In the genomic region with DNA sequence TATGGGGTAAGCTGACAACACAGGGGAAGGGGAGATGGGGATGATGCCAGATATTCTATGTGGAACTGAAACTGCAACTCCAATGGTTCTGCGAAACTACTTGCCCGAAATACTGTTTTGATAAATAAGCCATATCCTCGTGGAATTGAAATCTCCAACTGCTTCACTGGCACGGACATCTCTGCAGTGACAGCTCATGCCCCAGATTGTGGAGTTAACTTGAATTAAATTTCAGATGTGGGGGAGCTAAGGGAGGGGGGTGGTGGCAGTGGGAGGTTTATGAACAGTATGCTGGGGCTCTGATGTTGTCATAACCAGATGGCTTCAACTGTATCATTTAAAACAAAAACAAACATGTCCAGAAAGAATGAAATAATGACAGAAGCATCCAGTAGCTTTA, we compare ENCODE assay signal across 15 cellular contexts. TPM values are rescaled to one million over a fixed set of nuclear protein-coding genes. Genes with fewer than 3 reads are reported as not detected.
"Had no signal": no experiment of that assay in that cellular context is flagged by ENCODE, and none has a peak within 500 bp of the region (broad histone marks: within the 10 kb centered on the region; RNA-seq: fewer than 3 reads in every experiment).

No MANE protein-coding gene starts in this region.

- H3K36me3 ChIP-seq: colonic mucosa had no signal

- H3K4me3 ChIP-seq: colonic mucosa had no signal

- H3K27me3 ChIP-seq: colonic mucosa, neutrophil had no signal

- H3K9me3 ChIP-seq: colonic mucosa, neutrophil, thoracic aorta had no signal

- H3K27ac ChIP-seq: colonic mucosa, neutrophil had no signal

- ATAC-seq: effector memory CD8-positive, alpha-beta T cell; left lobe of liver; natural killer cell; stimulated activated naive CD8-positive, alpha-beta T cell treated with anti-CD3 and anti-CD28 coated beads, Interleukin-15, Interleukin-2, amounts not matched to agents 100 U/mL and 50 U/mL, for 24 hours; WTC11 had no signal

- H3K4me1 ChIP-seq: colonic mucosa, parathyroid adenoma had no signal

- DNase-seq: activated CD4-positive, alpha-beta memory T cell treated with anti-CD3 and anti-CD28 coated beads, Interleukin-2, amount 10 ng/mL, durations not matched to agents 7 days and 5 days; activated CD4-positive, alpha-beta T cell treated with anti-CD3 and anti-CD28 coated beads for 4 hours; activated naive CD4-positive, alpha-beta T cell treated with anti-CD3 and anti-CD28 coated beads, Interleukin-2, amount 10 ng/mL, durations not matched to agents 7 days and 5 days; activated T-cell treated with anti-CD3 and anti-CD28 coated beads, Interleukin-2, amount 50 U/mL, for 24 hours; caudate nucleus; colonic mucosa; effector memory CD8-positive, alpha-beta T cell; natural killer cell; stimulated activated CD4-positive, alpha-beta T cell treated with anti-CD3 and anti-CD28 coated beads, Interleukin-4, amount 100 ng/mL, for 24 hours; stimulated activated naive CD8-positive, alpha-beta T cell treated with anti-CD3 and anti-CD28 coated beads, Interleukin-15, Interleukin-2, amounts not matched to agents 100 U/mL and 50 U/mL, for 24 hours had no signal

RNA-seq across cellular contexts. Expression of a gene that starts 21.8 kb away (rescaled TPM):
- total RNA-seq: activated CD4-positive, alpha-beta memory T cell treated with anti-CD3 and anti-CD28 coated beads, Interleukin-2, amount 10 ng/mL, durations not matched to agents 7 days and 5 days; natural killer cell had no signal
